ENCODE assay signal across 8 cellular contexts in the genomic region with DNA sequence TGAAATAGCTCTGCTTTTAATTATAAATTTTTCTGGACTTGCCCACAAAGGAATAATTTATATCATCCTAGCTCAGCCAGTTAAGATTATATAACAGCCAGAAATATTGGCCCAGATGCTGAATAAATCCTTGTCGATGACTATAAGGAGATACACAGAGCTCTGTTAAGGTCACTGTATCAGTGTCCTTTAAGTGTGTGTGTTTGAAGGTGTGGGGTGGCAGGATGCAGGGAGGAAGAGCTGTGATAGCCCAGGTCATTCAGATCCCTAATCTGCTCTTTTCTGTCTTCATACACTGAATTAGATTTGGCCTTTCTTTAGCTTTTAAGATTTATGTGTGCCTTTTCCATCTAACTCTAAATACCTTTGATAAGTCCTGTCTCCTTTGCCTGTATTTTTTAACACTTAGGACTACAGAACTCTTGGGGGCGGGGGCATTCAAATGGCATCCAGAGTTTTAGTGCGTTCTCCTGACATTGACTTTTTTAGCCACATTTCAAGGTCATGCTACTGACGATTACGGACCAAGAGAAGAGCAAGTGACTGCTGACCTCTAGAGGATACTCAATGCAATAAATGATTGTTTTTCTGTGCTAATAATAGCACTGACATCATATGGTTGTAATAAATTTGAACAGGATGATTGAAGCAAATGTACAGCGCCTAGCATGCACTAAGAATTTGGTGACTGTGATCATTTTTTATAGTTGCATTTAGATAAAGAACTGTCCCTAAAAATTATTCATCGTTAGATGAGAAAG.
DNase-seq lines count a peak whose midpoint lies in the region; ATAC-seq and TF ChIP-seq lines count a peak whose summit lies in the region.

No MANE protein-coding gene starts in this region.

- no peak for DNase-seq in AG09319 (ENCODE audit: extremely low read depth, low read depth)
- no peak for DNase-seq in epithelial cell of proximal tubule (ENCODE audit: low read depth)
- peak; percentile 13 for DNase-seq in nephron progenitor cell
- no peak for DNase-seq in activated effector memory CD4-positive, alpha-beta T cell treated with anti-CD3 and anti-CD28 coated beads, Interleukin-2, amount 50 U/mL, for 16 hours
- no peak for DNase-seq in GOT3 (lab: John Stamatoyannopoulos, UW)

- peaks cover 16% of the 10 kb centered on the region for H3K4me1 ChIP-seq in OCI-LY1 (ENCODE audit: insufficient read depth, low read length, severe bottlenecking)

- H3K27me3 ChIP-seq in OCI-LY1 (ENCODE audit: insufficient read depth, low read length) = no peaks in the 10 kb centered on the region

- H3K9me2 ChIP-seq in OCI-LY1 (ENCODE audit: low read depth, low read length) = no peaks in the 10 kb centered on the region

- H3K27ac ChIP-seq in OCI-LY1 (ENCODE audit: low read depth, low read length, poor library complexity, severe bottlenecking) = no peak overlapping the region

- H3K9me3 Mint-ChIP-seq in nephron progenitor cell = no peaks in the 10 kb centered on the region

- H3K4me1 Mint-ChIP-seq in nephron progenitor cell = peaks cover 9% of the 10 kb centered on the region

- no peaks in the 10 kb centered on the region for H3F3A ChIP-seq in OCI-LY1 (ENCODE audit: insufficient read depth, low read length)

- no peak overlapping the region for H3K4me3 Mint-ChIP-seq in nephron progenitor cell

- no peaks in the 10 kb centered on the region for H4K20me1 ChIP-seq in OCI-LY1 (ENCODE audit: insufficient read depth, low read length)

- no peak overlapping the region for H3K4me2 ChIP-seq in OCI-LY1 (ENCODE audit: low read length)

- no peaks in the 10 kb centered on the region for H3K36me3 ChIP-seq in OCI-LY1 (ENCODE audit: insufficient read depth, low read length)

- H2AFZ ChIP-seq in OCI-LY1 (ENCODE audit: low read length) = no peak overlapping the region

- H3K27me3 Mint-ChIP-seq in nephron progenitor cell (ENCODE audit: low read depth, poor library complexity) = no peaks in the 10 kb centered on the region

- no peak overlapping the region for H3K27ac Mint-ChIP-seq in nephron progenitor cell

- H3K9me3 ChIP-seq in OCI-LY1 (ENCODE audit: low read length) = no peaks in the 10 kb centered on the region

- H3K4me3 ChIP-seq in OCI-LY1 (ENCODE audit: low read depth, low read length, poor library complexity, severe bottlenecking) (no peak overlapping the region), epithelial cell of proximal tubule (ENCODE audit: low read depth, low read length) (peak overlapping the region; percentile 39)

- no peaks in the 10 kb centered on the region for H3K36me3 Mint-ChIP-seq in nephron progenitor cell (ENCODE audit: low read depth)

- H3K79me2 ChIP-seq in OCI-LY1 (ENCODE audit: insufficient read depth, low read length) = no peaks in the 10 kb centered on the region

- H3K9ac ChIP-seq in OCI-LY1 (ENCODE audit: low read length) = no peak overlapping the region

- TF ChIP-seq CTCF in AG09319 (IDR thresholded peaks at IDR 0.05; ENCODE audit: low read depth, low read length) (peak; percentile 57), OCI-LY1 (IDR thresholded peaks at IDR 0.05; ENCODE audit: low read length) (peak; percentile 75; the same call in 1 of the 2 replicates), epithelial cell of proximal tubule (conservative IDR thresholded peaks at IDR 0.05; ENCODE audit: low read depth, low read length) (peak; percentile 63), nephron progenitor cell (IDR thresholded peaks at IDR 0.05) (peak; percentile 35)

- ATAC-seq in GM19035 (IDR thresholded peaks at IDR 0.05; ENCODE audit: unreplicated experiment) = peak; percentile 78
- ATAC-seq in HG03175 (IDR thresholded peaks at IDR 0.05; ENCODE audit: unreplicated experiment) = peak; percentile 93
